Comparison of ENCODE assay signal across 2 cellular contexts in the genomic region with DNA sequence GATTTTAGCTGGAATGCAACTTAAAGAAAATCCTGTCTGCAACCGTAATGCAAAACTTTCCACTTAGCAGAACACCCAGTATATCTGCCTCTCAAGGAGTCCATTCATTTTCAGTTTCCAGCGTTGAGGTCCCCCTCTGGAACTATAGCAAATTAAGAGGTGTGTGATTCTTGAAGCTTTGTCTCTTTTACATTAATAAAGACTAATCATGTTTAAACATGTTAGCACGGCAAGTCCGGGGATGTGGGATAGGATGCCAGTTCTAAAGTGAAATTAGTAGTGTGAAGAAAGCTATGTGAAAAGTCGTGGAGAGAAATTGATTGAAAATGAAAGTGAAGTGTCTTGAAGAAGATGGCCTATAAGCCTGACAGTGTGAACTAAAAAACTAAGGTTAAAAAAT.
TF ChIP-seq lines count a peak whose summit lies in the region.

No MANE protein-coding gene starts in this region.

TF ChIP-seq in SK-N-SH, 30 proteins besides CTCF, POLR2A, EP300 and RAD21:
- TF ChIP-seq POLR2AphosphoS5 (IDR thresholded peaks at IDR 0.05; ENCODE audit: low read depth, low read length) (no peak), FOSL2 (IDR thresholded peaks at IDR 0.05; ENCODE audit: borderline replicate concordance, low read depth) (no peak), GATA2 (CRISPR knock-in tag; IDR thresholded peaks at IDR 0.05) (no peak), YY1 (IDR thresholded peaks at IDR 0.05; ENCODE audit: low read depth) (no peak)
- TF ChIP-seq, protein P1, sequence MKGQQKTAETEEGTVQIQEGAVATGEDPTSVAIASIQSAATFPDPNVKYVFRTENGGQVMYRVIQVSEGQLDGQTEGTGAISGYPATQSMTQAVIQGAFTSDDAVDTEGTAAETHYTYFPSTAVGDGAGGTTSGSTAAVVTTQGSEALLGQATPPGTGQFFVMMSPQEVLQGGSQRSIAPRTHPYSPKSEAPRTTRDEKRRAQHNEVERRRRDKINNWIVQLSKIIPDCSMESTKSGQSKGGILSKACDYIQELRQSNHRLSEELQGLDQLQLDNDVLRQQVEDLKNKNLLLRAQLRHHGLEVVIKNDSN (IDR thresholded peaks at IDR 0.05; ENCODE audit: borderline replicate concordance, low read depth): no peak

TF ChIP-seq in SK-N-SH treated with all-trans-retinoic acid at 6 μM for 48 hours, 23 proteins besides CTCF, POLR2A, EP300 and RAD21:
- TF ChIP-seq ARNTL (CRISPR knock-in tag; IDR thresholded peaks at IDR 0.05; ENCODE audit: borderline replicate concordance, low read depth) (no peak), ZNF8 (CRISPR knock-in tag; IDR thresholded peaks at IDR 0.05) (no peak)
- TF ChIP-seq, protein P2, sequence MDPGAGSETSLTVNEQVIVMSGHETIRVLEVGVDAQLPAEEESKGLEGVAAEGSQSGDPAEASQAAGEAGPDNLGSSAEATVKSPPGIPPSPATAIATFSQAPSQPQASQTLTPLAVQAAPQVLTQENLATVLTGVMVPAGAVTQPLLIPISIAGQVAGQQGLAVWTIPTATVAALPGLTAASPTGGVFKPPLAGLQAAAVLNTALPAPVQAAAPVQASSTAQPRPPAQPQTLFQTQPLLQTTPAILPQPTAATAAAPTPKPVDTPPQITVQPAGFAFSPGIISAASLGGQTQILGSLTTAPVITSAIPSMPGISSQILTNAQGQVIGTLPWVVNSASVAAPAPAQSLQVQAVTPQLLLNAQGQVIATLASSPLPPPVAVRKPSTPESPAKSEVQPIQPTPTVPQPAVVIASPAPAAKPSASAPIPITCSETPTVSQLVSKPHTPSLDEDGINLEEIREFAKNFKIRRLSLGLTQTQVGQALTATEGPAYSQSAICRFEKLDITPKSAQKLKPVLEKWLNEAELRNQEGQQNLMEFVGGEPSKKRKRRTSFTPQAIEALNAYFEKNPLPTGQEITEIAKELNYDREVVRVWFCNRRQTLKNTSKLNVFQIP (CRISPR knock-in tag; IDR thresholded peaks at IDR 0.05; ENCODE audit: borderline replicate concordance, low read depth): no peak
TF ChIP-seq in SK-N-SH treated with all-trans-retinoic acid at 6 μM for 48 hours: peak in this region for 0.
